Comparison of ENCODE assay signal across 2 cellular contexts in the genomic region with DNA sequence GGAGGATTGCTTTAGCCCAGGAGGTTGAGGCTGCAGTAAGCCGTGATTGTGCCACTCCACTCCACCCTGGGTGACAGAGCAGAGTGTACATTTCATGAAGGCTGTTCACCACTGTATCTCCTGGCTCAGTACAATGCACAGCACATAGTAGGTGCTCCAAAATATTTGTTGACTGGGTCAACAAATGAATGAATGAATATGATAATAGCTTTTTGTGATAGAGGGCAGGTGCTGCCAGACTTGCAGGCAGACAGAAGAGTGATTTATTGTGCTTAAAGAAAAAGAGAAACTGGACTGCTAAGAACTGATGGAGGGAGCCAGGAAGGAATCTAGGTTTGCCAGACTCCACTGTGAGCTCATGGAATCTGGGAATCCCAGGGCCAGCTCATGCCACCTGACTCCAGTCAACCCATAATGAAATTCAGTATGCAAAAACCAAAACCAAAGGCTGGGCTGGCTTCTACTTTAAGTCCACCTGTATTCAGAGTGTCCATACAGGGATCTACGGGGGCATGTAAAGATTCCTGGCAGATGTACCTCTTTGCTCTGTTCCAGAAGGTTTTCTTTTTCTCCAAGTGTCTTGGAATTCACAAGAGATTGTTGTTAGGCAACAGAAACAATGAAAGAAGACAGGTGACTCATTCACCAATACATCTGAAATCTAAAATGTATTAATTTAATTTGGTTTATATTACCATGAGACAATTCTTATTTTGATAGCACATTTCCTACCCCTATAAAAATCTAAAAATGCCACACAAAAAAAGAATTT.
TF ChIP-seq lines count a peak whose summit lies in the region.

No MANE protein-coding gene starts in this region.

TF ChIP-seq in HepG2, 621 proteins besides CTCF, POLR2A, EP300 and RAD21:
- no peak for TF ChIP-seq PCBP2 (optimal IDR thresholded peaks at IDR 0.05; ENCODE audit: low read depth, low read length, poor library complexity, severe bottlenecking)
- TF ChIP-seq NR2C2 (CRISPR knock-in tag; IDR thresholded peaks at IDR 0.05; ENCODE audit: borderline replicate concordance): no peak
- peak; percentile 66 for TF ChIP-seq ZKSCAN1 (IDR thresholded peaks at IDR 0.05; ENCODE audit: low read length)
- TF ChIP-seq RFX3 (CRISPR knock-in tag; IDR thresholded peaks at IDR 0.05): no peak
- no peak for TF ChIP-seq ZNF235 (CRISPR knock-in tag; IDR thresholded peaks at IDR 0.05; ENCODE audit: borderline replicate concordance)
- TF ChIP-seq, protein P1, sequence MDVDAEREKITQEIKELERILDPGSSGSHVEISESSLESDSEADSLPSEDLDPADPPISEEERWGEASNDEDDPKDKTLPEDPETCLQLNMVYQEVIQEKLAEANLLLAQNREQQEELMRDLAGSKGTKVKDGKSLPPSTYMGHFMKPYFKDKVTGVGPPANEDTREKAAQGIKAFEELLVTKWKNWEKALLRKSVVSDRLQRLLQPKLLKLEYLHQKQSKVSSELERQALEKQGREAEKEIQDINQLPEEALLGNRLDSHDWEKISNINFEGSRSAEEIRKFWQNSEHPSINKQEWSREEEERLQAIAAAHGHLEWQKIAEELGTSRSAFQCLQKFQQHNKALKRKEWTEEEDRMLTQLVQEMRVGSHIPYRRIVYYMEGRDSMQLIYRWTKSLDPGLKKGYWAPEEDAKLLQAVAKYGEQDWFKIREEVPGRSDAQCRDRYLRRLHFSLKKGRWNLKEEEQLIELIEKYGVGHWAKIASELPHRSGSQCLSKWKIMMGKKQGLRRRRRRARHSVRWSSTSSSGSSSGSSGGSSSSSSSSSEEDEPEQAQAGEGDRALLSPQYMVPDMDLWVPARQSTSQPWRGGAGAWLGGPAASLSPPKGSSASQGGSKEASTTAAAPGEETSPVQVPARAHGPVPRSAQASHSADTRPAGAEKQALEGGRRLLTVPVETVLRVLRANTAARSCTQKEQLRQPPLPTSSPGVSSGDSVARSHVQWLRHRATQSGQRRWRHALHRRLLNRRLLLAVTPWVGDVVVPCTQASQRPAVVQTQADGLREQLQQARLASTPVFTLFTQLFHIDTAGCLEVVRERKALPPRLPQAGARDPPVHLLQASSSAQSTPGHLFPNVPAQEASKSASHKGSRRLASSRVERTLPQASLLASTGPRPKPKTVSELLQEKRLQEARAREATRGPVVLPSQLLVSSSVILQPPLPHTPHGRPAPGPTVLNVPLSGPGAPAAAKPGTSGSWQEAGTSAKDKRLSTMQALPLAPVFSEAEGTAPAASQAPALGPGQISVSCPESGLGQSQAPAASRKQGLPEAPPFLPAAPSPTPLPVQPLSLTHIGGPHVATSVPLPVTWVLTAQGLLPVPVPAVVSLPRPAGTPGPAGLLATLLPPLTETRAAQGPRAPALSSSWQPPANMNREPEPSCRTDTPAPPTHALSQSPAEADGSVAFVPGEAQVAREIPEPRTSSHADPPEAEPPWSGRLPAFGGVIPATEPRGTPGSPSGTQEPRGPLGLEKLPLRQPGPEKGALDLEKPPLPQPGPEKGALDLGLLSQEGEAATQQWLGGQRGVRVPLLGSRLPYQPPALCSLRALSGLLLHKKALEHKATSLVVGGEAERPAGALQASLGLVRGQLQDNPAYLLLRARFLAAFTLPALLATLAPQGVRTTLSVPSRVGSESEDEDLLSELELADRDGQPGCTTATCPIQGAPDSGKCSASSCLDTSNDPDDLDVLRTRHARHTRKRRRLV (CRISPR knock-in tag; IDR thresholded peaks at IDR 0.05): no peak
- TF ChIP-seq, protein P2, sequence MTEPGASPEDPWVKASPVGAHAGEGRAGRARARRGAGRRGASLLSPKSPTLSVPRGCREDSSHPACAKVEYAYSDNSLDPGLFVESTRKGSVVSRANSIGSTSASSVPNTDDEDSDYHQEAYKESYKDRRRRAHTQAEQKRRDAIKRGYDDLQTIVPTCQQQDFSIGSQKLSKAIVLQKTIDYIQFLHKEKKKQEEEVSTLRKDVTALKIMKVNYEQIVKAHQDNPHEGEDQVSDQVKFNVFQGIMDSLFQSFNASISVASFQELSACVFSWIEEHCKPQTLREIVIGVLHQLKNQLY (CRISPR knock-in tag; IDR thresholded peaks at IDR 0.05): no peak
- TF ChIP-seq CREM (IDR thresholded peaks at IDR 0.05): no peak
- TF ChIP-seq CREM (CRISPR knock-in tag; IDR thresholded peaks at IDR 0.05): no peak

TF ChIP-seq in SK-N-SH, 30 proteins besides CTCF, POLR2A, EP300 and RAD21:
- TF ChIP-seq JUND (IDR thresholded peaks at IDR 0.05) (0 out of 2 replicates have a peak, but pooled peaks have one; percentile 7), MXI1 (IDR thresholded peaks at IDR 0.05; ENCODE audit: low read depth, low read length) (no peak), TEAD4 (IDR thresholded peaks at IDR 0.05; ENCODE audit: borderline replicate concordance, insufficient read depth) (no peak), TAF1 (IDR thresholded peaks at IDR 0.05; ENCODE audit: borderline replicate concordance, low read depth, low read length) (no peak), CHD2 (IDR thresholded peaks at IDR 0.05; ENCODE audit: low read length, partially characterized antibody) (no peak)
- TF ChIP-seq, protein P3, sequence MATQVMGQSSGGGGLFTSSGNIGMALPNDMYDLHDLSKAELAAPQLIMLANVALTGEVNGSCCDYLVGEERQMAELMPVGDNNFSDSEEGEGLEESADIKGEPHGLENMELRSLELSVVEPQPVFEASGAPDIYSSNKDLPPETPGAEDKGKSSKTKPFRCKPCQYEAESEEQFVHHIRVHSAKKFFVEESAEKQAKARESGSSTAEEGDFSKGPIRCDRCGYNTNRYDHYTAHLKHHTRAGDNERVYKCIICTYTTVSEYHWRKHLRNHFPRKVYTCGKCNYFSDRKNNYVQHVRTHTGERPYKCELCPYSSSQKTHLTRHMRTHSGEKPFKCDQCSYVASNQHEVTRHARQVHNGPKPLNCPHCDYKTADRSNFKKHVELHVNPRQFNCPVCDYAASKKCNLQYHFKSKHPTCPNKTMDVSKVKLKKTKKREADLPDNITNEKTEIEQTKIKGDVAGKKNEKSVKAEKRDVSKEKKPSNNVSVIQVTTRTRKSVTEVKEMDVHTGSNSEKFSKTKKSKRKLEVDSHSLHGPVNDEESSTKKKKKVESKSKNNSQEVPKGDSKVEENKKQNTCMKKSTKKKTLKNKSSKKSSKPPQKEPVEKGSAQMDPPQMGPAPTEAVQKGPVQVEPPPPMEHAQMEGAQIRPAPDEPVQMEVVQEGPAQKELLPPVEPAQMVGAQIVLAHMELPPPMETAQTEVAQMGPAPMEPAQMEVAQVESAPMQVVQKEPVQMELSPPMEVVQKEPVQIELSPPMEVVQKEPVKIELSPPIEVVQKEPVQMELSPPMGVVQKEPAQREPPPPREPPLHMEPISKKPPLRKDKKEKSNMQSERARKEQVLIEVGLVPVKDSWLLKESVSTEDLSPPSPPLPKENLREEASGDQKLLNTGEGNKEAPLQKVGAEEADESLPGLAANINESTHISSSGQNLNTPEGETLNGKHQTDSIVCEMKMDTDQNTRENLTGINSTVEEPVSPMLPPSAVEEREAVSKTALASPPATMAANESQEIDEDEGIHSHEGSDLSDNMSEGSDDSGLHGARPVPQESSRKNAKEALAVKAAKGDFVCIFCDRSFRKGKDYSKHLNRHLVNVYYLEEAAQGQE (IDR thresholded peaks at IDR 0.05; ENCODE audit: low read depth, low read length): no peak
- TF ChIP-seq, protein P4, sequence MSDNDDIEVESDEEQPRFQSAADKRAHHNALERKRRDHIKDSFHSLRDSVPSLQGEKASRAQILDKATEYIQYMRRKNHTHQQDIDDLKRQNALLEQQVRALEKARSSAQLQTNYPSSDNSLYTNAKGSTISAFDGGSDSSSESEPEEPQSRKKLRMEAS (IDR thresholded peaks at IDR 0.05; ENCODE audit: low read depth): no peak
